6 cellular contexts compared by ENCODE assay signal in the genomic region with DNA sequence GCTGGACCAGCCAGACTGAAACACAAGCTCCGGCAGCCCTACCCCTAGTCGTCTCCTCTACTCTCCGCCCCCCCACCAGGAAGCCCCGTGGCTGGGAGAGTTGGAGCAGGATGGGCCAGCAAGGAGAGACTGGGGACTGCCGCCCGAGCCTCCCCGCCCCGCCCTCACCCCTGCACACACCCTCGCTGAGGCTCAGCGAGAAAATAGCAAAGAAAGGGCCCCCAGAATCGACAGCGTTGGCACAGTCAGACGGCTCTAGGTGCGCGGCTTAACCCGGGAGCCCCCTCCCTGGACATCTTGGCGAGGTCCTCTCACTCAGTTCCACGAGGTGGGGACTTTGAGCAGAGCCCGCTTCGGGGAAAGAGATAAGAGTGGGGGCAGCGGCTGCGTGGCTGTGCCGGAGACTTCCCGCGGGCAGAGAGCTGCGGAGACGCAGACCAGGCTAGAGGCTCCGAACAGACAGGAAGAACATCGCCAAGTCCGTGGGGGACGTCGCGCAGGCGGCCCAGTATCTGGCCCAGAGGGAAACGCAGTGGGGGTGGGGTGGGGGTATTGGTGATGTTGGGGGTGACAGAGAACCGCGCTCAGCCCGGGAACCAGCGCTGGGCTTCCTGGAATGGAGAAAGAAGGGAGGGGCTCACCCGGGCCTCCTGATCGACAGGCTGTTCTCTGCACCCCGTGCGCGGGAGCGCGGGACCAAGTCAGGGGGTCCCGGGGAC. TPM values are rescaled to one million over a fixed set of nuclear protein-coding genes. Genes with fewer than 3 reads are reported as not detected.
DNase-seq lines count a peak whose midpoint lies in the region; TF ChIP-seq lines count a peak whose summit lies in the region.

No MANE protein-coding gene starts in this region.

- TF ChIP-seq CTCF in HFF-Myc (IDR thresholded peaks at IDR 0.05; ENCODE audit: low read depth, low read length, missing control alignments) (no peak), coronary artery (IDR thresholded peaks at IDR 0.05) (no peak)

- no peak for DNase-seq in HFF-Myc (ENCODE audit: extremely low read depth, low read depth)
- DNase-seq in coronary artery (ENCODE audit: low spot score), result no peak
- peak; percentile 81 for DNase-seq in posterior vena cava (ENCODE audit: low spot score)
- DNase-seq in substantia nigra (lab: John Stamatoyannopoulos, UW), result no peak
- no peak for DNase-seq in cerebellar nuclear complex (lab: John Stamatoyannopoulos, UW)
- DNase-seq in NCI-H2081 treated with DMSO at 0.1 percent for 48 hours (lab: John Stamatoyannopoulos, UW), result no peak

- H3K4me3 ChIP-seq in HFF-Myc (replicated peaks; ENCODE audit: low read depth, low read length) (peak overlapping the region; percentile 45), coronary artery (peak overlapping the region; percentile 82)

- H3K27ac ChIP-seq in coronary artery, result peak overlapping the region; percentile 72 to 92
- no peak overlapping the region for H3K27ac ChIP-seq in substantia nigra (ENCODE audit: low read depth, low read length, poor library complexity, severe bottlenecking)

- intact Hi-C loops in posterior vena cava (cut with DNase I), result no loop called here

RNA-seq across cellular contexts. Expression of gene TRIM7, which starts 1.0 kb away (rescaled TPM):
- total RNA-seq in posterior vena cava, result 1 to 10 TPM; 3.1 to 3.5 TPM

RNA-seq across cellular contexts. Expression of gene TRIM41, which starts 19.1 kb away (rescaled TPM):
- total RNA-seq in posterior vena cava, result 10 to 100 TPM; 15.2 to 20.4 TPM

RNA-seq across cellular contexts. Expression of gene RACK1, which starts 39.7 kb away (rescaled TPM):
- total RNA-seq in posterior vena cava, result 1,000 to 10,000 TPM; 1,013 to 1,030 TPM

RNA-seq across cellular contexts. Expression of gene OR2V2, which starts 56.6 kb away (rescaled TPM):
- not detected for total RNA-seq in posterior vena cava

RNA-seq across cellular contexts. Expression of gene TRIM52, which starts 56.9 kb away (rescaled TPM):
- total RNA-seq in posterior vena cava, result 10 to 100 TPM in 1 of 2 donors, 1 to 10 TPM in 1; 9.5 to 12.1 TPM
